1 cellular context compared by ENCODE assay signal in genomic region chr17:37828313-37829124, GRCh38.
TF ChIP-seq lines count a peak whose summit lies in the region.

No MANE protein-coding gene starts in this region.

TF ChIP-seq in K562, 482 proteins besides CTCF, POLR2A, EP300 and RAD21 (continued from another document):
- TF ChIP-seq PKNOX1 (IDR thresholded peaks at IDR 0.05): no peak
TF ChIP-seq in K562: peak in this region for 50.
